8 cellular contexts compared by ENCODE assay signal in genomic region chr15:58521293-58521991, GRCh38.
DNase-seq lines count a peak whose midpoint lies in the region; ATAC-seq, FAIRE-seq and TF ChIP-seq lines count a peak whose summit lies in the region.

No MANE protein-coding gene starts in this region.

- no peaks in the 10 kb centered on the region for H3K36me3 ChIP-seq in MG63
- H3K36me3 ChIP-seq in kidney (ENCODE audit: control insufficient read depth in 1 of 2, insufficient read depth in 2 of 2, low read length in 2 of 2) = no peaks in the 10 kb centered on the region
- H3K36me3 ChIP-seq in thyroid gland = no peaks in the 10 kb centered on the region

- H3K9me3 Mint-ChIP-seq in brain = peaks cover 1 to 8% (median 4%) of the 10 kb centered on the region in 5 experiments

- H3K27ac ChIP-seq in kidney (ENCODE audit: low read depth in 2 of 2, low read length in 2 of 2) = peak overlapping the region; percentile 33 to 47
- H3K27ac ChIP-seq in thyroid gland = peak overlapping the region; percentile 9 to 47 (median 43)

- no peak overlapping the region for H3K9ac ChIP-seq in kidney (ENCODE audit: low read length in 2 of 2)

- TF ChIP-seq POLR2A in thyroid gland (IDR thresholded peaks at IDR 0.05) = no peak

- TF ChIP-seq CTCF in brain (conservative IDR thresholded peaks at IDR 0.05) (no peak), kidney (IDR thresholded peaks at IDR 0.05; ENCODE audit: borderline replicate concordance, extremely low read depth, insufficient read depth) (no peak), thyroid gland (IDR thresholded peaks at IDR 0.05) (no peak), D721Med (IDR thresholded peaks at IDR 0.05; ENCODE audit: insufficient read depth, missing control alignments) (no peak)

- H3K27me3 Mint-ChIP-seq in brain = peaks cover 2% of the 10 kb centered on the region

- peaks cover 0 to 13% of the 10 kb centered on the region in 2 donors for H3K4me1 ChIP-seq in kidney (ENCODE audit: control insufficient read depth in 1 of 2, insufficient read depth in 1 of 2, low read depth in 1 of 2, low read length in 2 of 2)
- H3K4me1 ChIP-seq in thyroid gland = peaks cover 11 to 37% of the 10 kb centered on the region in 2 donors

- 67 to 68% methylated on average over 13 of the region's 13 CpGs for WGBS in thyroid gland, 2 donors

- H3K4me3 Mint-ChIP-seq in brain = no peak overlapping the region

- H3K27me3 ChIP-seq in MG63 (no peaks in the 10 kb centered on the region), thyroid gland (no peaks in the 10 kb centered on the region)

- intact Hi-C loops in kidney (cut with DNase I) (no loop called here), thyroid gland (cut with DNase I) (loop anchor here (10.0 kb wide), 1 partner anchor 47 kb away; no protein-coding TSS in a partner anchor)

- H3K9me3 ChIP-seq in MG63 = no peaks in the 10 kb centered on the region
- H3K9me3 ChIP-seq in kidney (ENCODE audit: control insufficient read depth in 1 of 2, low read length in 2 of 2) = no peaks in the 10 kb centered on the region
- H3K9me3 ChIP-seq in thyroid gland = no peaks in the 10 kb centered on the region

- FAIRE-seq in kidney (lab: Jason Lieb, UNC) = no peak
- no peak for FAIRE-seq in D721Med (lab: Jason Lieb, UNC)

- no peak overlapping the region for H3K4me3 ChIP-seq in MG63
- no peak overlapping the region for H3K4me3 ChIP-seq in kidney (ENCODE audit: low read length in 2 of 2)
- H3K4me3 ChIP-seq in thyroid gland (replicated peaks in 1 of 3) = no peak overlapping the region

- no peaks in the 10 kb centered on the region for H3K36me3 Mint-ChIP-seq in brain

- DNase-seq in Ammon's horn (ENCODE audit: low spot score) = peak; percentile 83
- DNase-seq in MG63 = peak; percentile 80
- DNase-seq in kidney = peak; percentile 91
- peak; percentile 64 to 69 for DNase-seq in thyroid gland
- DNase-seq in D721Med (ENCODE audit: insufficient read length, low spot score) = no peak
- no peak for DNase-seq in NCI-H774 (lab: John Stamatoyannopoulos, UW)

- H3K4me1 Mint-ChIP-seq in brain = peaks cover 64% of the 10 kb centered on the region

- peak overlapping the region in 3 of 5 experiments; percentile 6 to 88 (median 46) for H3K27ac Mint-ChIP-seq in brain

- ATAC-seq in HG03460 (IDR thresholded peaks at IDR 0.05; ENCODE audit: unreplicated experiment) = no peak

Comparison
In these comparisons a context has a peak if more than half of its experiments do, and no peak if none do; other contexts are left out.
1. DNase-seq: peak in Ammon's horn (single experiment), MG63 (single experiment), kidney (single experiment) and thyroid gland (2 of 2); none in D721Med (single experiment) and NCI-H774 (single experiment).